In the genomic region with DNA sequence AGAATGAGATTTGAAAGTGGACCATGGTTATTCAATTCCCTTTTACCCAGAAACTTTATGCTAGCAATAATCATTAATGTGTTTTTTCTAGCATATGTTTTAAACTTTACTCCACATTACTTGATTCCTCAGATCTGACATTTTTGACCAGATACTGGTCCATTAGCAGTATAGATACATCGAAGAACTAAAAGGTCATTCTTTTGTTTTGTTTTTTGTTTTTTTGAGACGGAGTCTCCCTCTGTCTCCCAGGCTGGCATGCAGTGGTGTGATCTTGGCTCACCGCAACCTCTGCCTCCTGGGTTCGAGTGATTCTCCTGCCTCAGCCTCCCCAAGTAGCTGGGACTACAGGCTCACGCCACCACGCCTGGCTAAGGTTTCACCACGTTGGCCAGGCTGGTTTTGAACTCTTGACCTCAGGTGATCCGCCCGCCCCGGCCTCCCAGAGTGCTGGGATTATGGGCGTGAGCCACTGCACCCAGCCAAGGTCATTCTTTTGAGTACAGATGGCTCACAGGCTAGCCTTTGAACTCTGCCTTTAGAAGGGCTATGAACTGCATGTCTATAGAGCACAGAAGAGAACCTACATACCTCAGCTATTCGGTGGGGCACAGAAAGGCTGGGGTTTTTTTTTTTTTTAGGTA, we compare ENCODE assay signal across 16 cellular contexts. TPM values are rescaled to one million over a fixed set of nuclear protein-coding genes. Genes with fewer than 3 reads are reported as not detected.
DNase-seq lines count a peak whose midpoint lies in the region; ATAC-seq and TF ChIP-seq lines count a peak whose summit lies in the region.
"Had no signal": no experiment of that assay in that cellular context is flagged by ENCODE, and none has a peak within 500 bp of the region (broad histone marks: within the 10 kb centered on the region; RNA-seq: fewer than 3 reads in every experiment).

No MANE protein-coding gene starts in this region.

- H3K4me3 Mint-ChIP-seq in progenitor cell of endocrine pancreas (ENCODE audit: low read depth) = peak overlapping the region; percentile 9
- H3K4me3 Mint-ChIP-seq: activated naive CD8-positive, alpha-beta T cell treated with anti-CD3 and anti-CD28 coated beads for 36 hours; activated T-cell treated with anti-CD3 and anti-CD28 coated beads, Interleukin-2, amount 50 U/mL, for 4 hours; GM23338; natural killer cell had no signal

- H3K4me2 ChIP-seq in BLaER1 treated with 17β-estradiol and CSF1 and Interleukin-3, amounts not matched to agents 10 nM and 100 nM = peak overlapping the region; percentile 26 to 67 (median 49); a peak in 20 of 22 replicates
- H3K4me2 ChIP-seq in OCI-LY3 (ENCODE audit: low read length) = peak overlapping the region; percentile 65
- H3K4me2 ChIP-seq: GM23338 had no signal

- H3K27ac ChIP-seq in BLaER1 treated with 17β-estradiol and CSF1 and Interleukin-3, amounts not matched to agents 10 nM and 100 nM = peak overlapping the region in 4 of 11 experiments; percentile 2 to 37 (median 30); a peak in 7 of 22 replicates
- peak overlapping the region; percentile 44 for H3K27ac ChIP-seq in OCI-LY3 (ENCODE audit: low read length)
- H3K27ac ChIP-seq: SK-N-MC had no signal

- no peak overlapping the region for H2AFZ ChIP-seq in OCI-LY3 (ENCODE audit: low read depth, low read length)
- H2AFZ ChIP-seq: GM23338 had no signal

- peaks cover 42% of the 10 kb centered on the region for H3K4me1 Mint-ChIP-seq in progenitor cell of endocrine pancreas (ENCODE audit: low read depth)
- H3K4me1 Mint-ChIP-seq: activated naive CD8-positive, alpha-beta T cell treated with anti-CD3 and anti-CD28 coated beads for 36 hours had no signal

- H4K20me1 ChIP-seq in BLaER1 treated with 17β-estradiol and CSF1 and Interleukin-3, amounts not matched to agents 10 nM and 100 nM = no peaks in the 10 kb centered on the region; a peak in 1 of 22 replicates
- H4K20me1 ChIP-seq in OCI-LY3 (ENCODE audit: insufficient read depth, low read length) = no peaks in the 10 kb centered on the region

- peak; percentile 82 for ATAC-seq in left colon
- ATAC-seq in GM18505 (IDR thresholded peaks at IDR 0.05; ENCODE audit: unreplicated experiment) = no peak
- ATAC-seq: activated T-cell treated with anti-CD3 and anti-CD28 coated beads, Interleukin-2, amount 50 U/mL, for 4 hours; GM23338 had no signal

- intact Hi-C loops in left colon (cut with DNase I, micrococcal nuclease) = no loop called here

- H3K27me3 ChIP-seq in BLaER1 treated with 17β-estradiol and CSF1 and Interleukin-3, amounts not matched to agents 10 nM and 100 nM = no peaks in the 10 kb centered on the region
- no peaks in the 10 kb centered on the region for H3K27me3 ChIP-seq in OCI-LY3 (ENCODE audit: low read depth, low read length)

- H3K27ac Mint-ChIP-seq in progenitor cell of endocrine pancreas = no peak overlapping the region
- H3K27ac Mint-ChIP-seq: activated naive CD8-positive, alpha-beta T cell treated with anti-CD3 and anti-CD28 coated beads for 36 hours; GM23338 had no signal

- peaks cover 39 to 84% (median 52%) of the 10 kb centered on the region in 11 experiments for H3K36me3 ChIP-seq in BLaER1 treated with 17β-estradiol and CSF1 and Interleukin-3, amounts not matched to agents 10 nM and 100 nM
- peaks cover 7% of the 10 kb centered on the region for H3K36me3 ChIP-seq in OCI-LY3 (replicated peaks; ENCODE audit: low read depth, low read length)

- no peaks in the 10 kb centered on the region for H3K9me3 Mint-ChIP-seq in progenitor cell of endocrine pancreas (ENCODE audit: low read depth)
- H3K9me3 Mint-ChIP-seq: activated naive CD8-positive, alpha-beta T cell treated with anti-CD3 and anti-CD28 coated beads for 36 hours; activated T-cell treated with anti-CD3 and anti-CD28 coated beads, Interleukin-2, amount 50 U/mL, for 4 hours; GM23338; natural killer cell had no signal

- H3K9me3 ChIP-seq in BLaER1 treated with 17β-estradiol and CSF1 and Interleukin-3, amounts not matched to agents 10 nM and 100 nM (replicated peaks in 1 of 11) = peaks cover 11 to 24% (median 16%) of the 10 kb centered on the region in 11 experiments; a peak in 19 of 22 replicates
- no peaks in the 10 kb centered on the region for H3K9me3 ChIP-seq in OCI-LY3 (ENCODE audit: insufficient read depth, low read length)

- H3K36me3 Mint-ChIP-seq in progenitor cell of endocrine pancreas (ENCODE audit: insufficient read depth) = peaks cover 15% of the 10 kb centered on the region

- H3K79me2 ChIP-seq in OCI-LY3 (ENCODE audit: low read length) = no peaks in the 10 kb centered on the region

- no peak overlapping the region for H3K9ac ChIP-seq in BLaER1 treated with 17β-estradiol and CSF1 and Interleukin-3, amounts not matched to agents 10 nM and 100 nM
- H3K9ac ChIP-seq in OCI-LY3 (ENCODE audit: low read length) = no peak overlapping the region

- peaks cover 31 to 62% (median 53%) of the 10 kb centered on the region in 10 experiments for H3K4me1 ChIP-seq in BLaER1 treated with 17β-estradiol and CSF1 and Interleukin-3, amounts not matched to agents 10 nM and 100 nM
- peaks cover 17% of the 10 kb centered on the region for H3K4me1 ChIP-seq in OCI-LY3 (ENCODE audit: low read length)

- TF ChIP-seq CTCF in OCI-LY3 (IDR thresholded peaks at IDR 0.05; ENCODE audit: low read depth, low read length) (no peak), progenitor cell of endocrine pancreas (IDR thresholded peaks at IDR 0.05; ENCODE audit: unreplicated experiment) (no peak)

- H3K27me3 Mint-ChIP-seq in progenitor cell of endocrine pancreas = no peaks in the 10 kb centered on the region
- H3K27me3 Mint-ChIP-seq: activated naive CD8-positive, alpha-beta T cell treated with anti-CD3 and anti-CD28 coated beads for 36 hours had no signal

- peak; percentile 63 to 71 for DNase-seq in left colon
- no peak for DNase-seq in progenitor cell of endocrine pancreas (ENCODE audit: low spot score, unreplicated experiment)
- DNase-seq in amygdala (lab: John Stamatoyannopoulos, UW) = no peak
- DNase-seq in iPS-NIHi11 (ENCODE audit: low spot score) = no peak
- no peak for DNase-seq in NCI-H2107 (lab: John Stamatoyannopoulos, UW)
- DNase-seq: activated CD4-positive, alpha-beta T cell treated with anti-CD3 and anti-CD28 coated beads, Interleukin-2, amount 50 U/mL, for 4 hours; activated naive CD8-positive, alpha-beta T cell treated with anti-CD3 and anti-CD28 coated beads for 36 hours; activated T-cell treated with anti-CD3 and anti-CD28 coated beads, Interleukin-2, amount 50 U/mL, for 4 hours; natural killer cell; NCI-H1417 treated with DMSO at 0.1 percent for 48 hours; NCI-H226 had no signal

- H3K4me3 ChIP-seq in BLaER1 treated with 17β-estradiol and CSF1 and Interleukin-3, amounts not matched to agents 10 nM and 100 nM = no peak overlapping the region
- H3K4me3 ChIP-seq in OCI-LY3 (ENCODE audit: low read length) = no peak overlapping the region
- H3K4me3 ChIP-seq: GM23338, SK-N-MC had no signal

- TF ChIP-seq POLR2A in GM18505 (IDR thresholded peaks at IDR 0.05; ENCODE audit: borderline replicate concordance, extremely low read depth, insufficient read depth, insufficient read length) = no peak

RNA-seq across cellular contexts. Expression of a gene that starts 28.6 kb away (rescaled TPM):
- total RNA-seq in left colon (100 to 1,000 TPM; 407 to 410 TPM), progenitor cell of endocrine pancreas (89.3 and 89.6 TPM in 2 replicates)

RNA-seq across cellular contexts. Expression of a gene that starts 29.1 kb away (rescaled TPM):
- not detected for total RNA-seq in left colon
- not detected in 2 replicates for total RNA-seq in progenitor cell of endocrine pancreas
- total RNA-seq: activated naive CD8-positive, alpha-beta T cell treated with anti-CD3 and anti-CD28 coated beads for 36 hours; activated T-cell treated with anti-CD3 and anti-CD28 coated beads, Interleukin-2, amount 50 U/mL, for 4 hours; natural killer cell had no signal

Comparison
In these comparisons a context has a peak if more than half of its experiments do, and no peak if none do; other contexts are left out.
1. DNase-seq: peak in left colon (2 of 2); none in progenitor cell of endocrine pancreas (single experiment), amygdala (0 of 56), iPS-NIHi11 (single experiment) and NCI-H2107 (single experiment).